Comparison of ENCODE assay signal across 9 cellular contexts in the genomic region with DNA sequence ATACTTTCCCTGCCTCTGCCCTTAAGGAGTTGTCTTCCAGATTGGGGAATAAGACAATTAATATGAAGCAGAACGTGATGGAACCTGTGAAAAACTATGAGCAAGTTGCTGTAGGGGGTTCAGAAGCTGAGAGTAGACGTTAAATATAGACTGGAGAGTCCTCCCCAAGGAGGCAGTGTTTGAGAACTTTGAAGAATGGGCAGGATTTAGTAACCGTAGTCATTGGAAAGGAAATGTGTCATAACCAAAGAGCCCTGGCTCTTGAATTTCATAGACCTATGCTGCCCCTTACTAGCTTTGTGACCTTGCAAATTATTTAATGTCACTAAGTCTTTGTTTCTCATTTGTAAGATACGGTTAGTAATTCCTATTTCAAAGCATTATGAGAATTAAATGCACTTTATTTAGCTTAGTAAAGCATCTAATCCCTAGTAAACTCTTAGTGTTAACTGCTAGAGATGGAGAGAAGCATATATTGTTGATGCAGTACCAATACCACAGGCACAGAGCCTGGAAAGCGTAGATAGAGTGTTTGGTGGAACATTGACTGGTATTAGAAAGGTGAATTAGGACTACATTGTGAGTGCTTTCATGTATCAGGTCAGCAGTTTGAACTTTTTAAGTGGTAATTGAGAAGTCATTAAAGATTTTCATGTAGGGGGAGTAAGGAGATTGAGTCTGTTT. TPM values are rescaled to one million over a fixed set of nuclear protein-coding genes. Genes with fewer than 3 reads are reported as not detected.
DNase-seq lines count a peak whose midpoint lies in the region; ATAC-seq, FAIRE-seq and TF ChIP-seq lines count a peak whose summit lies in the region.
"Had no signal": no experiment of that assay in that cellular context is flagged by ENCODE, and none has a peak within 500 bp of the region (broad histone marks: within the 10 kb centered on the region; RNA-seq: fewer than 3 reads in every experiment).

No MANE protein-coding gene starts in this region.

- no peaks in the 10 kb centered on the region for H3K9me1 ChIP-seq in K562 (ENCODE audit: control insufficient read depth, insufficient read depth, low read length)

- H3K36me3 ChIP-seq in K562 (ENCODE audit: control insufficient read depth, insufficient read depth, low read length): no peaks in the 10 kb centered on the region
- H3K36me3 ChIP-seq in neutrophil: peaks cover 4% of the 10 kb centered on the region
- H3K36me3 ChIP-seq in uterus: no peaks in the 10 kb centered on the region

- peak in 1 of 3 experiments; percentile 34; a peak in 2 of 6 replicates for TF ChIP-seq CTCF in K562 (IDR thresholded peaks at IDR 0.05 in 2 of 3, conservative IDR thresholded peaks at IDR 0.05 in 1 of 3; ENCODE audit: insufficient read depth in 2 of 3, low read depth in 1 of 3, low read length in 3 of 3)
- no peak for TF ChIP-seq CTCF in neutrophil (IDR thresholded peaks at IDR 0.05)
- no peak for TF ChIP-seq CTCF in uterus (IDR thresholded peaks at IDR 0.05)

- TF ChIP-seq RAD21 in K562 (CRISPR knock-in tag; conservative IDR thresholded peaks at IDR 0.05 in 1 of 2, IDR thresholded peaks at IDR 0.05 in 1 of 2): no peak

- no peak overlapping the region for H3K9ac ChIP-seq in K562 (ENCODE audit: insufficient read depth in 1 of 2, low read depth in 2 of 2, low read length in 2 of 2)

- DNase-seq in GM03348 (ENCODE audit: low spot score): peak; percentile 24
- DNase-seq in K562 (ENCODE audit: extremely low read depth in 1 of 4, low spot score in 3 of 4): peak in 2 of 4 experiments; percentile 19 to 27
- DNase-seq in uterus: no peak
- no peak for DNase-seq in HPDE6-E6E7 (ENCODE audit: extremely low spot score)
- no peak for DNase-seq in mucosa of gallbladder (ENCODE audit: low spot score)
- DNase-seq in GM19239 (ENCODE audit: insufficient read length, low spot score): no peak
- DNase-seq: NCI-H146 had no signal

- H2AFZ ChIP-seq in K562 (ENCODE audit: low read depth, low read length): no peak overlapping the region

- CTCF ChIA-PET in K562 (lab: Yijun Ruan, JAX; ENCODE audit: low intra/inter-chr PET ratio): no interaction called here

- TF ChIP-seq EP300 in K562 (IDR thresholded peaks at IDR 0.05; ENCODE audit: low read length): no peak

- H3K4me3 ChIP-seq in K562: no peak overlapping the region
- H3K4me3 ChIP-seq in neutrophil (ENCODE audit: low read depth in 1 of 2, low read length in 1 of 2): no peak overlapping the region
- H3K4me3 ChIP-seq in uterus: no peak overlapping the region

- intact Hi-C loops in K562 (cut with micrococcal nuclease): no loop called here
- intact Hi-C loops in uterus (cut with DNase I; ENCODE audit: low total_unique reads): no loop called here

- H4K20me1 ChIP-seq in K562 (replicated peaks; ENCODE audit: control insufficient read depth, insufficient read depth, low read length): no peaks in the 10 kb centered on the region

- H3K79me2 ChIP-seq in K562 (ENCODE audit: control insufficient read depth, insufficient read depth, low read length): peaks cover 34% of the 10 kb centered on the region

- FAIRE-seq in K562 (lab: Jason Lieb, UNC): no peak
- no peak for FAIRE-seq in GM19239 (lab: Jason Lieb, UNC)

- WGBS in K562 (ENCODE audit: insufficient coverage, low coverage, missing lambda C conversion rate): 31% methylated on average over 5 of the region's 5 CpGs

- in situ Hi-C loops in K562 (cut with MboI): no loop called here

- TF ChIP-seq POLR2A in K562 (conservative IDR thresholded peaks at IDR 0.05): no peak
- no peak for TF ChIP-seq POLR2A in uterus (IDR thresholded peaks at IDR 0.05)

- H3K27ac ChIP-seq in K562 (ENCODE audit: extremely low read depth, low read depth, low read length) (peak overlapping the region; percentile 11; the same call in 1 of the 3 replicates), neutrophil (peak overlapping the region; percentile 46), uterus (peak overlapping the region in 1 of 2 donors; percentile 34)

- H3K4me1 ChIP-seq in K562 (replicated peaks in 1 of 2; ENCODE audit: control insufficient read depth in 2 of 2, insufficient read depth in 2 of 2, low read length in 2 of 2) (peaks cover 0 to 37% of the 10 kb centered on the region in 2 experiments; a peak in 4 of 5 replicates), neutrophil (ENCODE audit: control insufficient read depth in 1 of 2, insufficient read depth in 1 of 2, low read depth in 1 of 2, low read length in 1 of 2) (peaks cover 43 to 61% of the 10 kb centered on the region in 2 experiments), uterus (no peaks in the 10 kb centered on the region)

- H3K4me2 ChIP-seq in K562 (ENCODE audit: insufficient read depth, low read length): no peak overlapping the region

- H3K27me3 ChIP-seq in K562 (ENCODE audit: control insufficient read depth in 2 of 2, insufficient read depth in 2 of 2, low read length in 2 of 2) (no peaks in the 10 kb centered on the region), neutrophil (no peaks in the 10 kb centered on the region), uterus (no peaks in the 10 kb centered on the region)

- BruUV-seq in K562 (replicated peaks; lab: Mats Ljungman, UMichigan): no TSS peak

- ATAC-seq in HG03565 (IDR thresholded peaks at IDR 0.05; ENCODE audit: unreplicated experiment): peak; percentile 33
- peak; percentile 75 for ATAC-seq in K562

- no peaks in the 10 kb centered on the region for H3K9me3 ChIP-seq in K562 (replicated peaks; ENCODE audit: control insufficient read depth, insufficient read depth, low read depth, low read length)
- H3K9me3 ChIP-seq in neutrophil: no peaks in the 10 kb centered on the region
- no peaks in the 10 kb centered on the region for H3K9me3 ChIP-seq in uterus

- POLR2A ChIA-PET in K562 (lab: Yijun Ruan, JAX): interaction anchor here (0.6 to 1.8 kb wide), 6 partner anchors 8 to 147 kb away, joined by 3 to 5 read pairs (median 4); no protein-coding TSS in a partner anchor

TF ChIP-seq in K562, 482 proteins besides CTCF, POLR2A, EP300 and RAD21 (continues in another document):
- TF ChIP-seq SMARCE1 (IDR thresholded peaks at IDR 0.05): peak; percentile 43; the same call in 1 of the 2 replicates
- TF ChIP-seq SMARCA4 (IDR thresholded peaks at IDR 0.05): peak; percentile 49; the same call in 1 of the 2 replicates
- TF ChIP-seq NR1H2 (CRISPR knock-in tag; IDR thresholded peaks at IDR 0.05): no peak
- TF ChIP-seq NFE2L1 (tag; IDR thresholded peaks at IDR 0.05; ENCODE audit: borderline replicate concordance, low read depth): no peak
- TF ChIP-seq HMBOX1 (IDR thresholded peaks at IDR 0.05): peak; percentile 56; the same call in 1 of the 2 replicates

RNA-seq across cellular contexts. Expression of gene MCAM, which starts 54.1 kb away (rescaled TPM):
- total RNA-seq in K562 (2011; cell fraction: chromatin; rRNA removed; ENCODE audit: low replicate concordance): 64.2 and 225 TPM in 2 replicates
- 163 and 199 TPM in 2 replicates for total RNA-seq in K562 (2011; cell fraction: nucleolus; rRNA removed)
- 109 and 119 TPM in 2 replicates for total RNA-seq in K562 (2011; cell fraction: nucleoplasm; rRNA removed)
- total RNA-seq in K562 (2014; rRNA removed) (79.0 and 79.5 TPM in 2 replicates), K562 (2014; rRNA removed; fragmentation: Illumina TruSeq; extraction: Trizol) (33.1 and 35.6 TPM in 2 replicates), K562 (2015; rRNA removed; fragmentation: Illumina TruSeq; extraction: Trizol) (25.8 and 27.1 TPM in 2 replicates), K562 (2021) (69.1 and 87.0 TPM in 2 replicates), uterus (100 to 1,000 TPM; 228 to 564 (median 354) TPM), mucosa of gallbladder (130 TPM)
- polyA plus RNA-seq in K562 (2011; rRNA removed) (38.0 and 53.6 TPM in 2 replicates), K562 (2014; fragmentation: Illumina TruSeq; extraction: Trizol) (68.2 and 101 TPM in 2 replicates), K562 (2014; fragmentation: Nextera tagmentation; extraction: Ambion mirVana) (10 to 100 TPM; 14.7 to 15.6 TPM), K562 (2014; rRNA removed) (57.5 and 118 TPM in 2 replicates)
- polyA plus RNA-seq in K562 (2011; cell fraction: cytosol; rRNA removed): 86.7 and 421 TPM in 2 replicates
- polyA plus RNA-seq in K562 (2011; cell fraction: nucleus; rRNA removed): 37.8 and 96.0 TPM in 2 replicates
- 36.5 and 57.4 TPM in 2 replicates for polyA plus RNA-seq in K562 (2012)
- 17.7 and 42.5 TPM in 2 replicates for polyA minus RNA-seq in K562 (2011; rRNA and poly(A)+ RNA removed)
- 43.6 and 63.5 TPM in 2 replicates for polyA minus RNA-seq in K562 (2011; cell fraction: cytosol; rRNA and poly(A)+ RNA removed)
- 33.2 and 52.1 TPM in 2 replicates for polyA minus RNA-seq in K562 (2011; cell fraction: nucleus; rRNA and poly(A)+ RNA removed)

RNA-seq across cellular contexts. Expression of gene CBL, which starts 56.7 kb away (rescaled TPM):
- 15.7 and 23.8 TPM in 2 replicates for total RNA-seq in K562 (2011; cell fraction: chromatin; rRNA removed; ENCODE audit: low replicate concordance)
- 8.8 and 10.0 TPM in 2 replicates for total RNA-seq in K562 (2011; cell fraction: nucleolus; rRNA removed)
- 17.2 and 25.5 TPM in 2 replicates for total RNA-seq in K562 (2011; cell fraction: nucleoplasm; rRNA removed)
- total RNA-seq in K562 (2014; rRNA removed) (5.9 and 6.4 TPM in 2 replicates), K562 (2014; rRNA removed; fragmentation: Illumina TruSeq; extraction: Trizol) (9.9 and 12.1 TPM in 2 replicates), K562 (2015; rRNA removed; fragmentation: Illumina TruSeq; extraction: Trizol) (7.6 and 8.2 TPM in 2 replicates), K562 (2021) (21.9 and 24.9 TPM in 2 replicates), uterus (10 to 100 TPM in 3 of 4 donors, 1 to 10 TPM in 1; 10.0 to 39.9 (median 13.0) TPM), mucosa of gallbladder (15.6 TPM)
- polyA plus RNA-seq in K562 (2011; rRNA removed) (14.4 and 15.6 TPM in 2 replicates), K562 (2014; fragmentation: Illumina TruSeq; extraction: Trizol) (17.6 and 18.8 TPM in 2 replicates), K562 (2014; fragmentation: Nextera tagmentation; extraction: Ambion mirVana) (1 to 10 TPM; 3.2 to 6.2 TPM), K562 (2014; rRNA removed) (10.7 and 10.9 TPM in 2 replicates)
- 9.2 and 15.0 TPM in 2 replicates for polyA plus RNA-seq in K562 (2011; cell fraction: cytosol; rRNA removed)
- polyA plus RNA-seq in K562 (2011; cell fraction: nucleus; rRNA removed): 15.6 and 18.5 TPM in 2 replicates
- polyA plus RNA-seq in K562 (2012): 9.6 and 11.7 TPM in 2 replicates
- polyA minus RNA-seq in K562 (2011; rRNA and poly(A)+ RNA removed): 22.5 and 22.6 TPM in 2 replicates
- 15.1 and 17.8 TPM in 2 replicates for polyA minus RNA-seq in K562 (2011; cell fraction: cytosol; rRNA and poly(A)+ RNA removed)
- 8.1 and 11.1 TPM in 2 replicates for polyA minus RNA-seq in K562 (2011; cell fraction: nucleus; rRNA and poly(A)+ RNA removed)
